ENCODE assay signal across 9 cellular contexts in the genomic region with DNA sequence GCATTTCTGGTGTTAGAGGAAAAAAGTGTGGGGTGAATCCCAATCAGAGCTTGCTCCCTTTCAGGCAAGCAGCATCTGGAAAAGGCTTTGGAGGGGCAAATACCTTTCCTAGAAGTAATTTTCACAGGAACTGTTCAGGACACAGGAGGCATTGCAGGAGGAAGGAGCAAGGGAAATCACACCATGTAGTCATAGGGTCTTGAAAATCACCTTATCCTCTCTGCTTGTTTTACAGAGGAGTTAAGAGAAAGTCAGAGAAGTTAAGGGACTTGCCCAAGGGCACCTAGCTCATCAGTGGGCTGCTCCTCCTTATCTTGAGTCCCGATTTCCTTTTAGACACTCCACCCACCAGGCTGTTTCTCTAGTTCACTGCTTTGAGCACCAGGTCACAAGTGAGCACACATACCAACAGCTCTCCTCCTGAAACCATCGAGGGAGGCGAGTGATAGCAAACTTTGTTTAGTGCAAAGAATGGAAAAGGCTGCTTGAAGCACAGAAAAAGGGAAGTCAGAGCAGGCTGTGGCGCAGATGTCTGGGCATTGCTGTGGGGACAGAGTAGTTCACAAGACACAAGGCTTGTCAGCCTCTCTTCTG.
DNase-seq lines count a peak whose midpoint lies in the region; ATAC-seq and TF ChIP-seq lines count a peak whose summit lies in the region.
"Had no signal": no experiment of that assay in that cellular context is flagged by ENCODE, and none has a peak within 500 bp of the region (broad histone marks: within the 10 kb centered on the region; RNA-seq: fewer than 3 reads in every experiment).

No MANE protein-coding gene starts in this region.

- no peaks in the 10 kb centered on the region for H3K27me3 ChIP-seq in transverse colon

- no peaks in the 10 kb centered on the region for H3K4me1 ChIP-seq in transverse colon

- H3K9me3 ChIP-seq in transverse colon, result no peaks in the 10 kb centered on the region

- TF ChIP-seq CTCF in transverse colon (IDR thresholded peaks at IDR 0.05), result no peak

- peak; percentile 55 for ATAC-seq in GM18870 (IDR thresholded peaks at IDR 0.05; ENCODE audit: unreplicated experiment)
- ATAC-seq in HG03025 (IDR thresholded peaks at IDR 0.05; ENCODE audit: low FRiP score, unreplicated experiment), result peak; percentile 56

- H3K4me3 ChIP-seq in transverse colon, result no peak overlapping the region

- no peaks in the 10 kb centered on the region for H3K36me3 ChIP-seq in transverse colon

- in situ Hi-C loops in transverse colon (cut with MboI; ENCODE audit: low pct_ligation_motif_present in 1 of 4, low pct_unique_long_range_greater_than_20kb in 1 of 4, low sequenced_read_pairs in 3 of 4), result no loop called here

- peak overlapping the region in 1 of 4 donors; percentile 11 for H3K27ac ChIP-seq in transverse colon
- H3K27ac ChIP-seq: VCaP had no signal

- 40 to 72% methylated on average over 1 to 4 of the region's 4 CpGs for WGBS in transverse colon (ENCODE audit: low coverage in 1 of 2), 2 donors

- peak; percentile 83 to 89 for DNase-seq in AML-193 (lab: John Stamatoyannopoulos, UW)
- peak; percentile 74 for DNase-seq in SKM-1 treated with dmso at 0.1 percent for 144 hours (lab: John Stamatoyannopoulos, UW; ENCODE audit: unreplicated experiment)
- peak; percentile 40 for DNase-seq in transverse colon
- no peak for DNase-seq in D341Med (ENCODE audit: low spot score)
- DNase-seq in NCI-H748 (lab: John Stamatoyannopoulos, UW; ENCODE audit: unreplicated experiment), result no peak
- no peak for DNase-seq in NCI-H2029 (lab: John Stamatoyannopoulos, UW)

- TF ChIP-seq EP300 in transverse colon (IDR thresholded peaks at IDR 0.05; ENCODE audit: low read depth), result no peak

- TF ChIP-seq POLR2A in transverse colon (IDR thresholded peaks at IDR 0.05), result no peak

- intact Hi-C loops in transverse colon (cut with DNase I; ENCODE audit: low total_unique reads), result no loop called here

Comparison
In these comparisons a context has a peak if more than half of its experiments do, and no peak if none do; other contexts are left out.
1. DNase-seq: peak in AML-193 (2 of 2), SKM-1 treated with dmso at 0.1 percent for 144 hours (single experiment) and transverse colon (single experiment); none in D341Med (single experiment), NCI-H748 (single experiment) and NCI-H2029 (single experiment).